In genomic region chr4:31768756-31769155, GRCh38 we compare ENCODE assay signal across 19 cellular contexts.
DNase-seq lines count a peak whose midpoint lies in the region; ATAC-seq, FAIRE-seq and TF ChIP-seq lines count a peak whose summit lies in the region.
"Had no signal": no experiment of that assay in that cellular context is flagged by ENCODE, and none has a peak within 500 bp of the region (broad histone marks: within the 10 kb centered on the region; RNA-seq: fewer than 3 reads in every experiment).

No MANE protein-coding gene starts in this region.

- H3K27ac ChIP-seq in SU-DHL-6 (ENCODE audit: low read depth, low read length) = no peak overlapping the region
- H3K27ac ChIP-seq: C4-2B had no signal

- H3K4me3 ChIP-seq in SU-DHL-6 (ENCODE audit: insufficient read depth, low read length, poor library complexity, severe bottlenecking) = no peak overlapping the region

- no peak overlapping the region for H3K9ac ChIP-seq in SU-DHL-6 (ENCODE audit: low read length)

- TF ChIP-seq CTCF in SU-DHL-6 (IDR thresholded peaks at IDR 0.05; ENCODE audit: insufficient read depth, low read length, poor library complexity, severe bottlenecking) = no peak
- TF ChIP-seq CTCF in progenitor cell of endocrine pancreas (IDR thresholded peaks at IDR 0.05; ENCODE audit: unreplicated experiment) = no peak

- no peaks in the 10 kb centered on the region for H4K20me1 ChIP-seq in SU-DHL-6 (ENCODE audit: low read depth, low read length)

- no peak overlapping the region for H3K4me2 ChIP-seq in SU-DHL-6 (ENCODE audit: low read depth, low read length, poor library complexity, severe bottlenecking)

- no peaks in the 10 kb centered on the region for H3K36me3 Mint-ChIP-seq in progenitor cell of endocrine pancreas (ENCODE audit: insufficient read depth)
- H3K36me3 Mint-ChIP-seq: IgD-negative memory B cell had no signal

- H3F3A ChIP-seq in SU-DHL-6 (ENCODE audit: insufficient read depth) = no peaks in the 10 kb centered on the region

- no peak overlapping the region for H3K4me3 Mint-ChIP-seq in progenitor cell of endocrine pancreas (ENCODE audit: low read depth)
- H3K4me3 Mint-ChIP-seq: CD4-positive, alpha-beta T cell; H9; IgD-negative memory B cell had no signal

- ATAC-seq in HG03442 (IDR thresholded peaks at IDR 0.05; ENCODE audit: unreplicated experiment) = no peak
- ATAC-seq: HepG2 had no signal

- H3K9me3 ChIP-seq in SU-DHL-6 (ENCODE audit: insufficient read depth, low read length) = no peaks in the 10 kb centered on the region

- H3K9me3 Mint-ChIP-seq in progenitor cell of endocrine pancreas (ENCODE audit: low read depth) = no peaks in the 10 kb centered on the region
- H3K9me3 Mint-ChIP-seq: H9 had no signal

- no peaks in the 10 kb centered on the region for H3K79me2 ChIP-seq in SU-DHL-6 (ENCODE audit: insufficient read depth, low read length)

- peaks cover 5% of the 10 kb centered on the region for H3K4me1 Mint-ChIP-seq in progenitor cell of endocrine pancreas (ENCODE audit: low read depth)
- H3K4me1 Mint-ChIP-seq: IgD-negative memory B cell had no signal

- FAIRE-seq in islet of Langerhans (lab: Jason Lieb, UNC) = peak; percentile 17
- FAIRE-seq: A204.1, GM12892, GM18507, H1, HepG2 had no signal

- DNase-seq in renal cortical epithelial cell (ENCODE audit: low read depth) (peak; percentile 1), progenitor cell of endocrine pancreas (ENCODE audit: low spot score, unreplicated experiment) (no peak), NCI-H524 treated with DMSO at 0.1 percent for 48 hours (lab: John Stamatoyannopoulos, UW) (no peak)
- DNase-seq: AML-193; CD4-positive, alpha-beta T cell; DMS153; DMS79; GDM1; H9 had no signal

- no peaks in the 10 kb centered on the region for H3K9me2 ChIP-seq in SU-DHL-6 (replicated peaks; ENCODE audit: insufficient read depth, low read length)

- H3K27me3 Mint-ChIP-seq in progenitor cell of endocrine pancreas = no peaks in the 10 kb centered on the region
- H3K27me3 Mint-ChIP-seq: CD4-positive, alpha-beta T cell; IgD-negative memory B cell had no signal

- no peaks in the 10 kb centered on the region for H3K27me3 ChIP-seq in SU-DHL-6 (ENCODE audit: low read length)

- peak overlapping the region; percentile 30 for H2AFZ ChIP-seq in SU-DHL-6 (ENCODE audit: low read depth, low read length, severe bottlenecking)

- H3K27ac Mint-ChIP-seq in progenitor cell of endocrine pancreas = no peak overlapping the region
- H3K27ac Mint-ChIP-seq: CD4-positive, alpha-beta T cell; H9; IgD-negative memory B cell had no signal

- H3K36me3 ChIP-seq in SU-DHL-6 (ENCODE audit: low read length) = no peaks in the 10 kb centered on the region; the same call in none of the 2 replicates
